In genomic region chr5:118651002-118651401, GRCh38 we compare ENCODE assay signal across 26 cellular contexts.
"Had no signal": no experiment of that assay in that cellular context is flagged by ENCODE, and none has a peak within 500 bp of the region (broad histone marks: within the 10 kb centered on the region; RNA-seq: fewer than 3 reads in every experiment).

No MANE protein-coding gene starts in this region.

- H3K27ac ChIP-seq: stomach, suprapubic skin, testis, thoracic aorta, thyroid gland, tibial artery, tibial nerve, transverse colon, upper lobe of left lung, upper lobe of right lung, uterus, vagina had no signal

- ATAC-seq: stimulated activated effector memory CD8-positive, alpha-beta T cell treated with anti-CD3 and anti-CD28 coated beads, Interleukin-12 subunit alpha, Interleukin-12 subunit beta, amount 100 ng/mL, for 72 hours; stimulated activated naive B cell treated with anti-CD40 and anti-IgM and Interleukin-4, amounts not matched to agents 10 μg/mL and 1 μg/mL and 100 μg/mL, for 72 hours; stimulated activated naive CD8-positive, alpha-beta T cell treated with anti-CD3 and anti-CD28 coated beads, Interleukin-15, amount 100 ng/mL, for 72 hours; stimulated activated naive CD8-positive, alpha-beta T cell treated with anti-CD3 and anti-CD28 coated beads, Interleukin-15, Interleukin-2, amounts not matched to agents 100 U/mL and 50 U/mL, for 24 hours; upper lobe of right lung had no signal

- H3K36me3 ChIP-seq: stomach, suprapubic skin, thoracic aorta, thyroid gland, tibial artery, tibial nerve, transverse colon, upper lobe of left lung, upper lobe of right lung, uterus, vagina had no signal

- H3K27me3 ChIP-seq: stomach, suprapubic skin, testis, thyroid gland, tibial artery, tibial nerve, transverse colon, upper lobe of left lung, upper lobe of right lung, uterus, vagina had no signal

- FAIRE-seq: urothelium cell line had no signal

- H3K4me3 ChIP-seq: stomach, suprapubic skin, testis, thoracic aorta, thyroid gland, tibial artery, tibial nerve, transverse colon, upper lobe of left lung, upper lobe of right lung, uterus, vagina had no signal

- H3K4me1 ChIP-seq: suprapubic skin, tibial artery, transverse colon, upper lobe of right lung, uterus, vagina had no signal

- H3K9me3 ChIP-seq: stomach, suprapubic skin, testis, thoracic aorta, thyroid gland, tibial artery, tibial nerve, transverse colon, upper lobe of left lung, upper lobe of right lung, uterus, vagina had no signal

- DNase-seq: stimulated activated CD4-positive, alpha-beta T cell treated with anti-CD3 and anti-CD28 coated beads, Interleukin-2, amount 100 ng/mL, for 48 hours; stimulated activated CD4-positive, alpha-beta T cell treated with anti-CD3 and anti-CD28 coated beads, Interleukin-4, amount 100 ng/mL, for 1 hour; stimulated activated CD4-positive, alpha-beta T cell treated with anti-CD3 and anti-CD28 coated beads, Interleukin-4, amount 100 ng/mL, for 24 hours; stimulated activated CD4-positive, alpha-beta T cell treated with anti-CD3 and anti-CD28 coated beads, Interleukin-4, amount 100 ng/mL, for 4 hours; stimulated activated CD8-positive, alpha-beta memory T cell treated with anti-CD3 and anti-CD28 coated beads, Interleukin-4, amount 100 ng/mL, for 48 hours; stimulated activated naive B cell treated with anti-CD40 and anti-IgM and Interleukin-4, amounts not matched to agents 10 μg/mL and 1 μg/mL and 100 μg/mL, for 72 hours; stimulated activated naive CD4-positive, alpha-beta T cell; stimulated activated naive CD4-positive, alpha-beta T cell treated with Interleukin-2 at 50 U/mL for 16 hours; stimulated activated naive CD8-positive, alpha-beta T cell treated with anti-CD3 and anti-CD28 coated beads, Interleukin-15, amount 100 ng/mL, for 72 hours; stimulated activated naive CD8-positive, alpha-beta T cell treated with anti-CD3 and anti-CD28 coated beads, Interleukin-15, Interleukin-2, amounts not matched to agents 100 U/mL and 50 U/mL, for 24 hours; stomach; substantia nigra; testis; thyroid gland; tibial artery; transverse colon; trophoblast cell; upper lobe of left lung; upper lobe of right lung; uterus had no signal
